In genomic region chr15:72497402-72497801, GRCh38 we compare ENCODE assay signal across 27 cellular contexts.
"Had no signal": no experiment of that assay in that cellular context is flagged by ENCODE, and none has a peak within 500 bp of the region (broad histone marks: within the 10 kb centered on the region; RNA-seq: fewer than 3 reads in every experiment).

No MANE protein-coding gene starts in this region.

- H3K4me3 ChIP-seq: ascending aorta, cardiac muscle cell, heart left ventricle, prostate gland, skin epidermis, thoracic aorta had no signal

- H3K4me3 Mint-ChIP-seq: activated CD4-positive, alpha-beta T cell treated with anti-CD3 and anti-CD28 coated beads, Interleukin-2, amount 10 ng/mL, durations not matched to agents 7 days and 5 days; brain; endodermal cell; immature natural killer cell; nephron; stimulated activated naive CD8-positive, alpha-beta T cell treated with anti-CD3 and anti-CD28 coated beads, Interleukin-15, Interleukin-2, amounts not matched to agents 100 ng/mL and 50 ng/mL, for 24 hours had no signal

- ATAC-seq: activated naive CD4-positive, alpha-beta T cell treated with anti-CD3 and anti-CD28 coated beads, Interleukin-2, amount 50 U/mL, for 72 hours; esophagus mucosa; heart left ventricle; left colon; sciatic nerve had no signal

- H3K9me3 ChIP-seq: ascending aorta, heart left ventricle, prostate gland, thoracic aorta had no signal

- H3K36me3 ChIP-seq: ascending aorta, cardiac muscle cell, prostate gland, thoracic aorta had no signal

- H3K27ac ChIP-seq: ascending aorta, cardiac muscle cell, heart left ventricle, prostate gland, skin epidermis, thoracic aorta, WERI-Rb-1 had no signal

- H3K27me3 Mint-ChIP-seq: activated CD4-positive, alpha-beta T cell treated with anti-CD3 and anti-CD28 coated beads, Interleukin-2, amount 10 ng/mL, durations not matched to agents 7 days and 5 days; brain; stimulated activated naive CD8-positive, alpha-beta T cell treated with anti-CD3 and anti-CD28 coated beads, Interleukin-15, Interleukin-2, amounts not matched to agents 100 ng/mL and 50 ng/mL, for 24 hours had no signal

- DNase-seq: activated CD4-positive, alpha-beta T cell treated with anti-CD3 and anti-CD28 coated beads, Interleukin-2, amount 10 ng/mL, durations not matched to agents 7 days and 5 days; activated CD4-positive, CD25-positive, alpha-beta regulatory T cell treated with anti-CD3 and anti-CD28 coated beads, Interleukin-2, amount 50 U/mL, for 72 hours; activated naive CD4-positive, alpha-beta T cell; endodermal cell; foreskin fibroblast; heart left ventricle; hypothalamus; immature natural killer cell; kidney; left colon; mammary epithelial cell; retina; stimulated activated CD4-positive, alpha-beta T cell treated with anti-CD3 and anti-CD28 coated beads, Interleukin-12 subunit alpha, Interleukin-12 subunit beta, amount 100 ng/mL, for 4 hours; stimulated activated CD4-positive, alpha-beta T cell treated with anti-CD3 and anti-CD28 coated beads, Interleukin-4, amount 100 ng/mL, for 1 hour; trophoblast cell; WERI-Rb-1 had no signal

- H3K27me3 ChIP-seq: ascending aorta, cardiac muscle cell, heart left ventricle had no signal

- H3K9me3 Mint-ChIP-seq: activated CD4-positive, alpha-beta T cell treated with anti-CD3 and anti-CD28 coated beads, Interleukin-2, amount 10 ng/mL, durations not matched to agents 7 days and 5 days; activated naive CD4-positive, alpha-beta T cell treated with anti-CD3 and anti-CD28 coated beads, Interleukin-2, amount 50 U/mL, for 72 hours; brain; endodermal cell; immature natural killer cell; nephron; stimulated activated naive CD8-positive, alpha-beta T cell treated with anti-CD3 and anti-CD28 coated beads, Interleukin-15, Interleukin-2, amounts not matched to agents 100 ng/mL and 50 ng/mL, for 24 hours had no signal

- H3K27ac Mint-ChIP-seq: activated CD4-positive, alpha-beta T cell treated with anti-CD3 and anti-CD28 coated beads, Interleukin-2, amount 10 ng/mL, durations not matched to agents 7 days and 5 days; endodermal cell; nephron; stimulated activated naive CD8-positive, alpha-beta T cell treated with anti-CD3 and anti-CD28 coated beads, Interleukin-15, Interleukin-2, amounts not matched to agents 100 ng/mL and 50 ng/mL, for 24 hours had no signal
